ENCODE assay signal across 34 cellular contexts in genomic region chr20:41219824-41220223, GRCh38.
"Had no signal": no experiment of that assay in that cellular context is flagged by ENCODE, and none has a peak within 500 bp of the region (broad histone marks: within the 10 kb centered on the region; RNA-seq: fewer than 3 reads in every experiment).

No MANE protein-coding gene starts in this region.

- H3K4me3 ChIP-seq: PC-9 had no signal

- ATAC-seq: activated naive CD8-positive, alpha-beta T cell treated with anti-CD3 and anti-CD28 coated beads, Interleukin-2, amount 50 U/mL, for 24 hours; activated T-cell treated with anti-CD3 and anti-CD28 coated beads, Interleukin-2, amount 50 U/mL, for 4 hours; Right ventricle myocardium inferior had no signal

- H2AFZ ChIP-seq: PC-9 had no signal

- H3K4me2 ChIP-seq: KMS-11, PC-9 had no signal

- H3K27ac ChIP-seq: KMS-11, PC-9, RWPE1, VCaP had no signal

- H3K9ac ChIP-seq: KMS-11 had no signal

- FAIRE-seq: RCC 7860 had no signal

- DNase-seq: activated B cell treated with CpG ODN at 0.5 μM for 24 hours; activated CD4-positive, alpha-beta memory T cell treated with anti-CD3 and anti-CD28 coated beads for 36 hours; activated CD4-positive, alpha-beta T cell treated with anti-CD3 and anti-CD28 coated beads for 4 hours; activated CD4-positive, alpha-beta T cell treated with anti-CD3 and anti-CD28 coated beads, Interleukin-2, amount 50 U/mL, for 1 hour; activated CD4-positive, CD25-positive, alpha-beta regulatory T cell treated with anti-CD3 and anti-CD28 coated beads, Interleukin-2, amount 50 U/mL, for 72 hours; activated CD8-positive, alpha-beta memory T cell treated with anti-CD3 and anti-CD28 coated beads, Interleukin-2, amount 50 U/mL, for 4 hours; activated gamma-delta T cell treated with Interleukin-2 at 50 U/mL for 16 hours; activated naive CD4-positive, alpha-beta T cell treated with anti-CD3 and anti-CD28 coated beads, Interleukin-2, amount 10 ng/mL, durations not matched to agents 7 days and 5 days; activated naive CD8-positive, alpha-beta T cell treated with anti-CD3 and anti-CD28 coated beads, Interleukin-2, amount 50 U/mL, for 24 hours; activated T-cell treated with anti-CD3 and anti-CD28 coated beads for 4 hours; activated T-cell treated with anti-CD3 and anti-CD28 coated beads, Interleukin-2, amount 50 U/mL, for 4 hours; aorta; cerebellar nuclear complex; NCI-H1092 treated with DMSO at 0.1 percent for 48 hours; NCI-H1417; NCI-H146; NCI-H187; NCI-H2029 treated with DMSO at 0.1 percent for 48 hours; NCI-H2107; NCI-H2171; NCI-H510A; NCI-H526; NCI-H748 treated with DMSO at 0.1 percent for 48 hours; NK-92 treated with Interleukin-12 subunit alpha and Interleukin-12 subunit beta, amount 100 ng/mL, for 24 hours; SW 1271; T-helper 1 cell; T-helper 2 cell; T-helper 9 cell had no signal
